ENCODE assay signal across 18 cellular contexts in the genomic region with DNA sequence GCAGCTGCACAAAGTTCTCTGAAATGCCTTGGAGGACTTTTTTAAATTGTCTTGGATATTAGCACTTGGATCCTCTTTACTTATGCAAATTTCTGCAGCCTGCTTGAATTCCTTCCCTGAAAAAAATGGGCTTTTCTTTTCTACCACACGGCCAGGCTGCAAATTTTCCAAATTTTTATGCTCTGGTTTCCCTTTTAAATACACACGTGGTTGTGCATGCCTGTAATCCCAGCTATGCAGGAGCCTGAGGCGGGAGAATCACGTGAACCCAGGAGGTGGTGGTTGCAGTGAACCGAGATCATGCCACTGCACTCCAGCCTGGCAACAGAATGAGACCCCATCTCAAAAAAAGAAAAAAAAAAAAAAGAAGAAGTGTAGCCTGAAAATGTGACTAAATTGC. TPM values are rescaled to one million over a fixed set of nuclear protein-coding genes. Genes with fewer than 3 reads are reported as not detected.
A peak's percentile ranks its signal among the peaks of the same experiment; 100 is the strongest.
DNase-seq lines count a peak whose midpoint lies in the region; ATAC-seq and TF ChIP-seq lines count a peak whose summit lies in the region.
"Had no signal": no experiment of that assay in that cellular context is flagged by ENCODE, and none has a peak within 500 bp of the region (broad histone marks: within the 10 kb centered on the region; RNA-seq: fewer than 3 reads in every experiment).

No MANE protein-coding gene starts in this region.

- no peak overlapping the region for H2BK120ac ChIP-seq in trophoblast cell (ENCODE audit: insufficient read depth, low read length, poor library complexity)

- H3K23ac ChIP-seq in trophoblast cell (ENCODE audit: low read length): no peak overlapping the region

- no peaks in the 10 kb centered on the region for H3K79me2 ChIP-seq in trophoblast cell (ENCODE audit: control insufficient read depth, insufficient read depth, low read length, poor library complexity)

- H3K18ac ChIP-seq in trophoblast cell (ENCODE audit: low read length): no peak overlapping the region

- H4K12ac ChIP-seq in trophoblast cell (ENCODE audit: low read depth, low read length): no peak overlapping the region

- no peak overlapping the region for H3K9ac ChIP-seq in trophoblast cell (ENCODE audit: low read length)
- H3K9ac ChIP-seq: BLaER1 treated with 17β-estradiol and CSF1 and Interleukin-3, amounts not matched to agents 10 nM and 100 nM had no signal

- H3K4me2 ChIP-seq in trophoblast cell (ENCODE audit: low read length): no peak overlapping the region
- H3K4me2 ChIP-seq: A549; BLaER1 treated with 17β-estradiol and CSF1 and Interleukin-3, amounts not matched to agents 10 nM and 100 nM had no signal

- H3K27ac ChIP-seq in trophoblast cell (ENCODE audit: low read depth, low read length): no peak overlapping the region
- H3K27ac ChIP-seq: 22Rv1; A549; BLaER1 treated with 17β-estradiol and CSF1 and Interleukin-3, amounts not matched to agents 10 nM and 100 nM; C4-2B had no signal

- no peak for TF ChIP-seq CTCF in natural killer cell (IDR thresholded peaks at IDR 0.05)

- H2AFZ ChIP-seq in trophoblast cell (ENCODE audit: insufficient read depth, low read length, poor library complexity): no peak overlapping the region

- no peak overlapping the region for H2BK12ac ChIP-seq in trophoblast cell (ENCODE audit: low read length)

- H3K9me3 Mint-ChIP-seq in natural killer cell: no peaks in the 10 kb centered on the region

- H4K8ac ChIP-seq in trophoblast cell (ENCODE audit: low read depth, low read length): no peak overlapping the region

- no peaks in the 10 kb centered on the region for H3K79me1 ChIP-seq in trophoblast cell (ENCODE audit: low read length)

- no peak overlapping the region for H2AK5ac ChIP-seq in trophoblast cell (ENCODE audit: low read length)

- no peaks in the 10 kb centered on the region for H3K27me3 ChIP-seq in trophoblast cell (ENCODE audit: insufficient read depth, low read length)
- H3K27me3 ChIP-seq: BLaER1 treated with 17β-estradiol and CSF1 and Interleukin-3, amounts not matched to agents 10 nM and 100 nM had no signal

- intact Hi-C loops in natural killer cell (cut with micrococcal nuclease) (no loop called here), head of caudate nucleus (cut with DNase I) (no loop called here)

- H3K36me3 Mint-ChIP-seq in natural killer cell: peaks cover 6% of the 10 kb centered on the region
- H3K36me3 Mint-ChIP-seq: CD8-positive, alpha-beta T cell had no signal

- no peaks in the 10 kb centered on the region for H3K4me1 Mint-ChIP-seq in natural killer cell
- H3K4me1 Mint-ChIP-seq: B cell had no signal

- no peak overlapping the region for H3K4ac ChIP-seq in trophoblast cell (ENCODE audit: low read depth, low read length)

- DNase-seq in EH (ENCODE audit: low read depth) (peak; percentile 59), RPMI7951 (ENCODE audit: low read depth) (peak; percentile 33), trophoblast cell (peak; percentile 40 to 75), natural killer cell (no peak), head of caudate nucleus (no peak)
- DNase-seq: AML-193; Caco-2; Calu3; CD4-positive, alpha-beta T cell; CD8-positive, alpha-beta T cell; DMS79 treated with DMSO at 0.1 percent for 48 hours; EL; GDM1 had no signal

- H3K4me1 ChIP-seq in trophoblast cell (ENCODE audit: control insufficient read depth in 1 of 2, insufficient read depth in 2 of 2, low read length in 2 of 2): no peaks in the 10 kb centered on the region
- H3K4me1 ChIP-seq: A549; BLaER1 treated with 17β-estradiol and CSF1 and Interleukin-3, amounts not matched to agents 10 nM and 100 nM; Caco-2 had no signal

- H3K27ac Mint-ChIP-seq in natural killer cell: no peak overlapping the region
- H3K27ac Mint-ChIP-seq: B cell; CD4-positive, alpha-beta T cell; CD8-positive, alpha-beta T cell had no signal

- no peaks in the 10 kb centered on the region for H3K36me3 ChIP-seq in trophoblast cell (ENCODE audit: control insufficient read depth in 1 of 2, insufficient read depth in 2 of 2, low read length in 2 of 2)

- no peak overlapping the region for H4K91ac ChIP-seq in trophoblast cell (ENCODE audit: low read depth, low read length)

- H3K14ac ChIP-seq in trophoblast cell (ENCODE audit: low read length): no peak overlapping the region

- ATAC-seq in natural killer cell: no peak
- ATAC-seq: A549; CD8-positive, alpha-beta T cell had no signal

- no peak overlapping the region for H3K4me3 ChIP-seq in trophoblast cell (ENCODE audit: low read depth, low read length)
- H3K4me3 ChIP-seq: A549; BLaER1 treated with 17β-estradiol and CSF1 and Interleukin-3, amounts not matched to agents 10 nM and 100 nM had no signal

- no peak overlapping the region for H3K4me3 Mint-ChIP-seq in natural killer cell
- H3K4me3 Mint-ChIP-seq: B cell; CD4-positive, alpha-beta T cell; CD8-positive, alpha-beta T cell had no signal

- H3K9me3 ChIP-seq in trophoblast cell (ENCODE audit: insufficient read depth, low read depth, low read length): peaks cover 6% of the 10 kb centered on the region

- WGBS in trophoblast cell (ENCODE audit: extremely low coverage, insufficient coverage, insufficient read length): no CpG with 5 or more reads among the region's 5 CpGs

- no peak overlapping the region for H2BK5ac ChIP-seq in trophoblast cell (ENCODE audit: low read depth, low read length, poor library complexity)

- peaks cover 2 to 5% of the 10 kb centered on the region in 2 donors for H3K27me3 Mint-ChIP-seq in natural killer cell (ENCODE audit: low read depth in 2 of 2)
- H3K27me3 Mint-ChIP-seq: B cell; CD4-positive, alpha-beta T cell had no signal

RNA-seq across cellular contexts. Expression of a gene that starts 40.6 kb away (rescaled TPM):
- total RNA-seq in RPMI7951 (2014; rRNA removed; shearing (Covaris generic)): 1,403 and 1,601 TPM in 2 replicates
- polyA plus RNA-seq in trophoblast cell (2013): 27.8 and 28.5 TPM in 2 replicates
- total RNA-seq in natural killer cell: 100 to 1,000 TPM in 2 of 3 donors, 10 to 100 TPM in 1; 90.4 to 114 (median 109) TPM

Comparison
In these comparisons a context has a peak if more than half of its experiments do, and no peak if none do; other contexts are left out.
1. DNase-seq: peak in EH (single experiment), RPMI7951 (single experiment) and trophoblast cell (2 of 2); none in natural killer cell (single experiment) and head of caudate nucleus (0 of 42).
2. RNA of a gene that starts 40.6 kb away (total RNA-seq): 1,403 to 1,601 TPM in RPMI7951; 90.4 to 114 TPM in natural killer cell; every median in the first group is over 10 times any median in the second.